1 cellular context compared by ENCODE assay signal in the genomic region with DNA sequence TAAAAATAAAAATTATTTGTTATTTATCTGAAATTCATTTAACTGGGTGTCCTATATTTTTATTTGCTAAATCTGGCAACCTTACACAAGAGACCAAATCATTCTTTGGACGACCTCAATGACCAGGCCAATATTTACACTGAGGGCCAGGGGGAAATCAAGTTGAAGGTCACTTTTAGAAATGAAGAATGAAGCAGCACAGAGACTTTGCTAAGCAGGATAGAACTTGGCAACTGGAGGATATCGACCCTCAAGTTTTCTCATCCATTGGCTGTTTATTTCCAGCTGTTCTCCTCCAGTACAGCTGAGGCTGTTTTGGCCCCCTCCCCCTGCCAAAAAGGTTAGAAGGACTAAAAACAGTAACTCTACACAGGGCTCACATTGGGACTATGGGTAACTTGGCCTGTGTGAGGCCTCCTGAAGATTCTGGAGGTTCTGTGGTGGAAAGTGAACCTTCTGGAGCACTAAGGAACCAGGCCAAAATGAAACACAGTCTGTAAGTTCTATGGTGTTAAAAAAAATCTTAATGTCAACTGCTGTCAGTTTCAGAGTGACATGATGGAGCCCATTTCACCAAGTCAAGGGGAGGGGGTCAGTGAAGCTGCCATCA.
TF ChIP-seq lines count a peak whose summit lies in the region.

No MANE protein-coding gene starts in this region.

TF ChIP-seq in HepG2, 621 proteins besides CTCF, POLR2A, EP300 and RAD21 (continued from another document and continues in another):
- TF ChIP-seq, protein P1, sequence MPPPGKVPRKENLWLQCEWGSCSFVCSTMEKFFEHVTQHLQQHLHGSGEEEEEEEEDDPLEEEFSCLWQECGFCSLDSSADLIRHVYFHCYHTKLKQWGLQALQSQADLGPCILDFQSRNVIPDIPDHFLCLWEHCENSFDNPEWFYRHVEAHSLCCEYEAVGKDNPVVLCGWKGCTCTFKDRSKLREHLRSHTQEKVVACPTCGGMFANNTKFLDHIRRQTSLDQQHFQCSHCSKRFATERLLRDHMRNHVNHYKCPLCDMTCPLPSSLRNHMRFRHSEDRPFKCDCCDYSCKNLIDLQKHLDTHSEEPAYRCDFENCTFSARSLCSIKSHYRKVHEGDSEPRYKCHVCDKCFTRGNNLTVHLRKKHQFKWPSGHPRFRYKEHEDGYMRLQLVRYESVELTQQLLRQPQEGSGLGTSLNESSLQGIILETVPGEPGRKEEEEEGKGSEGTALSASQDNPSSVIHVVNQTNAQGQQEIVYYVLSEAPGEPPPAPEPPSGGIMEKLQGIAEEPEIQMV (CRISPR knock-in tag; IDR thresholded peaks at IDR 0.05; ENCODE audit: low read depth): no peak
- no peak for TF ChIP-seq ZNF354B (CRISPR knock-in tag; IDR thresholded peaks at IDR 0.05)
- no peak for TF ChIP-seq CHCHD3 (CRISPR knock-in tag; IDR thresholded peaks at IDR 0.05)
- no peak for TF ChIP-seq EEA1 (CRISPR knock-in tag; IDR thresholded peaks at IDR 0.05; ENCODE audit: borderline replicate concordance)
- no peak for TF ChIP-seq ZNF776 (CRISPR knock-in tag; IDR thresholded peaks at IDR 0.05)
- peak; percentile 38; the same call in 1 of the 2 replicates for TF ChIP-seq ZNF652 (CRISPR knock-in tag; IDR thresholded peaks at IDR 0.05; ENCODE audit: borderline replicate concordance, low read depth)
- TF ChIP-seq ZNF282 (IDR thresholded peaks at IDR 0.05; ENCODE audit: partially characterized antibody): no peak
- no peak for TF ChIP-seq ZNF335 (CRISPR knock-in tag; IDR thresholded peaks at IDR 0.05)
- TF ChIP-seq, protein P2, sequence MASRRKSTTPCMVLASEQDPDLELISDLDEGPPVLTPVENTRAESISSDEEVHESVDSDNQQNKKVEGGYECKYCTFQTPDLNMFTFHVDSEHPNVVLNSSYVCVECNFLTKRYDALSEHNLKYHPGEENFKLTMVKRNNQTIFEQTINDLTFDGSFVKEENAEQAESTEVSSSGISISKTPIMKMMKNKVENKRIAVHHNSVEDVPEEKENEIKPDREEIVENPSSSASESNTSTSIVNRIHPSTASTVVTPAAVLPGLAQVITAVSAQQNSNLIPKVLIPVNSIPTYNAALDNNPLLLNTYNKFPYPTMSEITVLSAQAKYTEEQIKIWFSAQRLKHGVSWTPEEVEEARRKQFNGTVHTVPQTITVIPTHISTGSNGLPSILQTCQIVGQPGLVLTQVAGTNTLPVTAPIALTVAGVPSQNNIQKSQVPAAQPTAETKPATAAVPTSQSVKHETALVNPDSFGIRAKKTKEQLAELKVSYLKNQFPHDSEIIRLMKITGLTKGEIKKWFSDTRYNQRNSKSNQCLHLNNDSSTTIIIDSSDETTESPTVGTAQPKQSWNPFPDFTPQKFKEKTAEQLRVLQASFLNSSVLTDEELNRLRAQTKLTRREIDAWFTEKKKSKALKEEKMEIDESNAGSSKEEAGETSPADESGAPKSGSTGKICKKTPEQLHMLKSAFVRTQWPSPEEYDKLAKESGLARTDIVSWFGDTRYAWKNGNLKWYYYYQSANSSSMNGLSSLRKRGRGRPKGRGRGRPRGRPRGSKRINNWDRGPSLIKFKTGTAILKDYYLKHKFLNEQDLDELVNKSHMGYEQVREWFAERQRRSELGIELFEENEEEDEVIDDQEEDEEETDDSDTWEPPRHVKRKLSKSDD (CRISPR knock-in tag; IDR thresholded peaks at IDR 0.05; ENCODE audit: low read depth): no peak; the same call in 1 of the 2 replicates
- peak; percentile 77 for TF ChIP-seq ZBTB7B (CRISPR knock-in tag; IDR thresholded peaks at IDR 0.05)
- TF ChIP-seq, protein P3, sequence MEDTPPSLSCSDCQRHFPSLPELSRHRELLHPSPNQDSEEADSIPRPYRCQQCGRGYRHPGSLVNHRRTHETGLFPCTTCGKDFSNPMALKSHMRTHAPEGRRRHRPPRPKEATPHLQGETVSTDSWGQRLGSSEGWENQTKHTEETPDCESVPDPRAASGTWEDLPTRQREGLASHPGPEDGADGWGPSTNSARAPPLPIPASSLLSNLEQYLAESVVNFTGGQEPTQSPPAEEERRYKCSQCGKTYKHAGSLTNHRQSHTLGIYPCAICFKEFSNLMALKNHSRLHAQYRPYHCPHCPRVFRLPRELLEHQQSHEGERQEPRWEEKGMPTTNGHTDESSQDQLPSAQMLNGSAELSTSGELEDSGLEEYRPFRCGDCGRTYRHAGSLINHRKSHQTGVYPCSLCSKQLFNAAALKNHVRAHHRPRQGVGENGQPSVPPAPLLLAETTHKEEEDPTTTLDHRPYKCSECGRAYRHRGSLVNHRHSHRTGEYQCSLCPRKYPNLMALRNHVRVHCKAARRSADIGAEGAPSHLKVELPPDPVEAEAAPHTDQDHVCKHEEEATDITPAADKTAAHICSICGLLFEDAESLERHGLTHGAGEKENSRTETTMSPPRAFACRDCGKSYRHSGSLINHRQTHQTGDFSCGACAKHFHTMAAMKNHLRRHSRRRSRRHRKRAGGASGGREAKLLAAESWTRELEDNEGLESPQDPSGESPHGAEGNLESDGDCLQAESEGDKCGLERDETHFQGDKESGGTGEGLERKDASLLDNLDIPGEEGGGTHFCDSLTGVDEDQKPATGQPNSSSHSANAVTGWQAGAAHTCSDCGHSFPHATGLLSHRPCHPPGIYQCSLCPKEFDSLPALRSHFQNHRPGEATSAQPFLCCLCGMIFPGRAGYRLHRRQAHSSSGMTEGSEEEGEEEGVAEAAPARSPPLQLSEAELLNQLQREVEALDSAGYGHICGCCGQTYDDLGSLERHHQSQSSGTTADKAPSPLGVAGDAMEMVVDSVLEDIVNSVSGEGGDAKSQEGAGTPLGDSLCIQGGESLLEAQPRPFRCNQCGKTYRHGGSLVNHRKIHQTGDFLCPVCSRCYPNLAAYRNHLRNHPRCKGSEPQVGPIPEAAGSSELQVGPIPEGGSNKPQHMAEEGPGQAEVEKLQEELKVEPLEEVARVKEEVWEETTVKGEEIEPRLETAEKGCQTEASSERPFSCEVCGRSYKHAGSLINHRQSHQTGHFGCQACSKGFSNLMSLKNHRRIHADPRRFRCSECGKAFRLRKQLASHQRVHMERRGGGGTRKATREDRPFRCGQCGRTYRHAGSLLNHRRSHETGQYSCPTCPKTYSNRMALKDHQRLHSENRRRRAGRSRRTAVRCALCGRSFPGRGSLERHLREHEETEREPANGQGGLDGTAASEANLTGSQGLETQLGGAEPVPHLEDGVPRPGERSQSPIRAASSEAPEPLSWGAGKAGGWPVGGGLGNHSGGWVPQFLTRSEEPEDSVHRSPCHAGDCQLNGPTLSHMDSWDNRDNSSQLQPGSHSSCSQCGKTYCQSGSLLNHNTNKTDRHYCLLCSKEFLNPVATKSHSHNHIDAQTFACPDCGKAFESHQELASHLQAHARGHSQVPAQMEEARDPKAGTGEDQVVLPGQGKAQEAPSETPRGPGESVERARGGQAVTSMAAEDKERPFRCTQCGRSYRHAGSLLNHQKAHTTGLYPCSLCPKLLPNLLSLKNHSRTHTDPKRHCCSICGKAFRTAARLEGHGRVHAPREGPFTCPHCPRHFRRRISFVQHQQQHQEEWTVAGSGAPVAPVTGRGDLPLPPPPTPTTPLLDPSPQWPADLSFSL (CRISPR knock-in tag; IDR thresholded peaks at IDR 0.05): no peak
- no peak for TF ChIP-seq ZNF251 (CRISPR knock-in tag; IDR thresholded peaks at IDR 0.05)
- no peak for TF ChIP-seq ZNF564 (CRISPR knock-in tag; IDR thresholded peaks at IDR 0.05)
- no peak for TF ChIP-seq ZNF256 (CRISPR knock-in tag; conservative IDR thresholded peaks at IDR 0.05)
- TF ChIP-seq ZNF768 (CRISPR knock-in tag; IDR thresholded peaks at IDR 0.05): no peak; the same call in 1 of the 2 replicates
- no peak for TF ChIP-seq FOSL1 (CRISPR knock-in tag; IDR thresholded peaks at IDR 0.05; ENCODE audit: borderline replicate concordance)
- no peak for TF ChIP-seq ZNF766 (CRISPR knock-in tag; IDR thresholded peaks at IDR 0.05; ENCODE audit: borderline replicate concordance)
- peak; percentile 97 for TF ChIP-seq FOXA3 (CRISPR knock-in tag; IDR thresholded peaks at IDR 0.05)
- peak; percentile 72; the same call in 1 of the 2 replicates for TF ChIP-seq NFKBIZ (CRISPR knock-in tag; IDR thresholded peaks at IDR 0.05)
- TF ChIP-seq KDM6A (CRISPR knock-in tag; IDR thresholded peaks at IDR 0.05; ENCODE audit: low read depth): peak; percentile 82
- TF ChIP-seq ZNF253 (CRISPR knock-in tag; IDR thresholded peaks at IDR 0.05; ENCODE audit: borderline replicate concordance): no peak
- TF ChIP-seq, protein P4, sequence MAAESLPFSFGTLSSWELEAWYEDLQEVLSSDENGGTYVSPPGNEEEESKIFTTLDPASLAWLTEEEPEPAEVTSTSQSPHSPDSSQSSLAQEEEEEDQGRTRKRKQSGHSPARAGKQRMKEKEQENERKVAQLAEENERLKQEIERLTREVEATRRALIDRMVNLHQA (CRISPR knock-in tag; IDR thresholded peaks at IDR 0.05): no peak
- TF ChIP-seq HDAC2 (CRISPR knock-in tag; IDR thresholded peaks at IDR 0.05): peak; percentile 96
- TF ChIP-seq, protein P5, sequence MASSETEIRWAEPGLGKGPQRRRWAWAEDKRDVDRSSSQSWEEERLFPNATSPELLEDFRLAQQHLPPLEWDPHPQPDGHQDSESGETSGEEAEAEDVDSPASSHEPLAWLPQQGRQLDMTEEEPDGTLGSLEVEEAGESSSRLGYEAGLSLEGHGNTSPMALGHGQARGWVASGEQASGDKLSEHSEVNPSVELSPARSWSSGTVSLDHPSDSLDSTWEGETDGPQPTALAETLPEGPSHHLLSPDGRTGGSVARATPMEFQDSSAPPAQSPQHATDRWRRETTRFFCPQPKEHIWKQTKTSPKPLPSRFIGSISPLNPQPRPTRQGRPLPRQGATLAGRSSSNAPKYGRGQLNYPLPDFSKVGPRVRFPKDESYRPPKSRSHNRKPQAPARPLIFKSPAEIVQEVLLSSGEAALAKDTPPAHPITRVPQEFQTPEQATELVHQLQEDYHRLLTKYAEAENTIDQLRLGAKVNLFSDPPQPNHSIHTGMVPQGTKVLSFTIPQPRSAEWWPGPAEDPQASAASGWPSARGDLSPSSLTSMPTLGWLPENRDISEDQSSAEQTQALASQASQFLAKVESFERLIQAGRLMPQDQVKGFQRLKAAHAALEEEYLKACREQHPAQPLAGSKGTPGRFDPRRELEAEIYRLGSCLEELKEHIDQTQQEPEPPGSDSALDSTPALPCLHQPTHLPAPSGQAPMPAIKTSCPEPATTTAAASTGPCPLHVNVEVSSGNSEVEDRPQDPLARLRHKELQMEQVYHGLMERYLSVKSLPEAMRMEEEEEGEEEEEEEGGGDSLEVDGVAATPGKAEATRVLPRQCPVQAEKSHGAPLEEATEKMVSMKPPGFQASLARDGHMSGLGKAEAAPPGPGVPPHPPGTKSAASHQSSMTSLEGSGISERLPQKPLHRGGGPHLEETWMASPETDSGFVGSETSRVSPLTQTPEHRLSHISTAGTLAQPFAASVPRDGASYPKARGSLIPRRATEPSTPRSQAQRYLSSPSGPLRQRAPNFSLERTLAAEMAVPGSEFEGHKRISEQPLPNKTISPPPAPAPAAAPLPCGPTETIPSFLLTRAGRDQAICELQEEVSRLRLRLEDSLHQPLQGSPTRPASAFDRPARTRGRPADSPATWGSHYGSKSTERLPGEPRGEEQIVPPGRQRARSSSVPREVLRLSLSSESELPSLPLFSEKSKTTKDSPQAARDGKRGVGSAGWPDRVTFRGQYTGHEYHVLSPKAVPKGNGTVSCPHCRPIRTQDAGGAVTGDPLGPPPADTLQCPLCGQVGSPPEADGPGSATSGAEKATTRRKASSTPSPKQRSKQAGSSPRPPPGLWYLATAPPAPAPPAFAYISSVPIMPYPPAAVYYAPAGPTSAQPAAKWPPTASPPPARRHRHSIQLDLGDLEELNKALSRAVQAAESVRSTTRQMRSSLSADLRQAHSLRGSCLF (CRISPR knock-in tag; IDR thresholded peaks at IDR 0.05; ENCODE audit: borderline replicate concordance): no peak
- TF ChIP-seq NCOR1 (IDR thresholded peaks at IDR 0.05; ENCODE audit: borderline replicate concordance, low read length): peak; percentile 90
- no peak for TF ChIP-seq SCMH1 (CRISPR knock-in tag; IDR thresholded peaks at IDR 0.05; ENCODE audit: borderline replicate concordance)
- TF ChIP-seq, protein P6, sequence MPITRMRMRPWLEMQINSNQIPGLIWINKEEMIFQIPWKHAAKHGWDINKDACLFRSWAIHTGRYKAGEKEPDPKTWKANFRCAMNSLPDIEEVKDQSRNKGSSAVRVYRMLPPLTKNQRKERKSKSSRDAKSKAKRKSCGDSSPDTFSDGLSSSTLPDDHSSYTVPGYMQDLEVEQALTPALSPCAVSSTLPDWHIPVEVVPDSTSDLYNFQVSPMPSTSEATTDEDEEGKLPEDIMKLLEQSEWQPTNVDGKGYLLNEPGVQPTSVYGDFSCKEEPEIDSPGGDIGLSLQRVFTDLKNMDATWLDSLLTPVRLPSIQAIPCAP (CRISPR knock-in tag; IDR thresholded peaks at IDR 0.05; ENCODE audit: low read depth): no peak
- no peak for TF ChIP-seq ZFP37 (CRISPR knock-in tag; IDR thresholded peaks at IDR 0.05; ENCODE audit: borderline replicate concordance)
- no peak for TF ChIP-seq ZNF382 (CRISPR knock-in tag; IDR thresholded peaks at IDR 0.05; ENCODE audit: borderline replicate concordance)
- TF ChIP-seq ZNF577 (CRISPR knock-in tag; IDR thresholded peaks at IDR 0.05; ENCODE audit: borderline replicate concordance, low read depth): no peak
- 0 out of 2 replicates have a peak, but pooled peaks have one; percentile 35 for TF ChIP-seq ZNF772 (CRISPR knock-in tag; IDR thresholded peaks at IDR 0.05)
- no peak for TF ChIP-seq PCBP1 (IDR thresholded peaks at IDR 0.05; ENCODE audit: borderline replicate concordance, low read depth, low read length)
- TF ChIP-seq, protein P7, sequence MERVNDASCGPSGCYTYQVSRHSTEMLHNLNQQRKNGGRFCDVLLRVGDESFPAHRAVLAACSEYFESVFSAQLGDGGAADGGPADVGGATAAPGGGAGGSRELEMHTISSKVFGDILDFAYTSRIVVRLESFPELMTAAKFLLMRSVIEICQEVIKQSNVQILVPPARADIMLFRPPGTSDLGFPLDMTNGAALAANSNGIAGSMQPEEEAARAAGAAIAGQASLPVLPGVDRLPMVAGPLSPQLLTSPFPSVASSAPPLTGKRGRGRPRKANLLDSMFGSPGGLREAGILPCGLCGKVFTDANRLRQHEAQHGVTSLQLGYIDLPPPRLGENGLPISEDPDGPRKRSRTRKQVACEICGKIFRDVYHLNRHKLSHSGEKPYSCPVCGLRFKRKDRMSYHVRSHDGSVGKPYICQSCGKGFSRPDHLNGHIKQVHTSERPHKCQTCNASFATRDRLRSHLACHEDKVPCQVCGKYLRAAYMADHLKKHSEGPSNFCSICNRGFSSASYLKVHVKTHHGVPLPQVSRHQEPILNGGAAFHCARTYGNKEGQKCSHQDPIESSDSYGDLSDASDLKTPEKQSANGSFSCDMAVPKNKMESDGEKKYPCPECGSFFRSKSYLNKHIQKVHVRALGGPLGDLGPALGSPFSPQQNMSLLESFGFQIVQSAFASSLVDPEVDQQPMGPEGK (CRISPR knock-in tag; IDR thresholded peaks at IDR 0.05): peak; percentile 62
- no peak for TF ChIP-seq BRD4 (CRISPR knock-in tag; IDR thresholded peaks at IDR 0.05)
- TF ChIP-seq TAF15 (IDR thresholded peaks at IDR 0.05; ENCODE audit: low read depth, low read length, poor library complexity, severe bottlenecking): no peak
- TF ChIP-seq ZNF180 (CRISPR knock-in tag; IDR thresholded peaks at IDR 0.05; ENCODE audit: borderline replicate concordance, low read depth): no peak
